In genomic region chr6:26260110-26260637, GRCh38 we compare ENCODE assay signal across 17 cellular contexts.
DNase-seq lines count a peak whose midpoint lies in the region; ATAC-seq and TF ChIP-seq lines count a peak whose summit lies in the region.
"Had no signal": no experiment of that assay in that cellular context is flagged by ENCODE, and none has a peak within 500 bp of the region (broad histone marks: within the 10 kb centered on the region; RNA-seq: fewer than 3 reads in every experiment).

No MANE protein-coding gene starts in this region.

- intact Hi-C loops in Caco-2 (cut with micrococcal nuclease; ENCODE audit: unreplicated experiment): no loop called here

- H3K4me1 Mint-ChIP-seq in Caco-2 (ENCODE audit: low read depth, unreplicated experiment): peaks cover 42% of the 10 kb centered on the region
- peaks cover 14% of the 10 kb centered on the region for H3K4me1 Mint-ChIP-seq in activated naive CD4-positive, alpha-beta T cell treated with anti-CD3 and anti-CD28 coated beads, Interleukin-2, amount 10 ng/mL, durations not matched to agents 7 days and 5 days

- H3K36me3 ChIP-seq in Caco-2 (ENCODE audit: control insufficient read depth, insufficient read depth, low read length) (peaks cover 2% of the 10 kb centered on the region), KOPT-K1 (ENCODE audit: insufficient read depth, low read length) (no peaks in the 10 kb centered on the region), duodenal mucosa (ENCODE audit: control insufficient read depth in 1 of 2, insufficient read depth in 2 of 2, low read length in 2 of 2) (no peaks in the 10 kb centered on the region), neuronal stem cell (replicated peaks in 1 of 2; ENCODE audit: control insufficient read depth in 2 of 2, insufficient read depth in 2 of 2, low read length in 2 of 2) (no peaks in the 10 kb centered on the region)

- POLR2A ChIA-PET in Caco-2 (lab: Charles Lee): interaction anchor here (1.1 to 6.4 kb wide), 5 partner anchors 9 to 136 kb away, joined by 3 to 107 read pairs (median 9); a partner anchor contains a TSS

- H3K9me3 ChIP-seq in Caco-2: no peaks in the 10 kb centered on the region
- H3K9me3 ChIP-seq in KOPT-K1 (ENCODE audit: insufficient read depth, low read length, poor library complexity, severe bottlenecking): no peaks in the 10 kb centered on the region
- no peaks in the 10 kb centered on the region for H3K9me3 ChIP-seq in duodenal mucosa (ENCODE audit: control insufficient read depth in 1 of 2, low read length in 2 of 2)
- no peaks in the 10 kb centered on the region for H3K9me3 ChIP-seq in neuronal stem cell (replicated peaks in 1 of 2; ENCODE audit: control insufficient read depth in 2 of 2, insufficient read depth in 1 of 2, low read depth in 1 of 2, low read length in 2 of 2)
- H3K9me3 ChIP-seq: BLaER1 had no signal

- WGBS in neuronal stem cell (ENCODE audit: extremely low coverage in 2 of 2, insufficient read length in 2 of 2, insufficient replicate concordance in 1 of 2), 2 donors: no CpG with 5 or more reads among the region's 7 CpGs

- H2AFZ ChIP-seq in neuronal stem cell (ENCODE audit: low read length): no peak overlapping the region

- no peaks in the 10 kb centered on the region for H3K9me3 Mint-ChIP-seq in Caco-2 (ENCODE audit: unreplicated experiment)
- no peaks in the 10 kb centered on the region for H3K9me3 Mint-ChIP-seq in activated naive CD4-positive, alpha-beta T cell treated with anti-CD3 and anti-CD28 coated beads, Interleukin-2, amount 10 ng/mL, durations not matched to agents 7 days and 5 days
- H3K9me3 Mint-ChIP-seq: CD8-positive, alpha-beta memory T cell had no signal

- H3K4ac ChIP-seq in neuronal stem cell (ENCODE audit: low read length): no peak overlapping the region

- H4K91ac ChIP-seq in neuronal stem cell (ENCODE audit: low read depth, low read length, poor library complexity): no peak overlapping the region

- no peak overlapping the region for H2BK5ac ChIP-seq in neuronal stem cell (ENCODE audit: low read length)

- peaks cover 47% of the 10 kb centered on the region for H3K4me1 ChIP-seq in Caco-2
- H3K4me1 ChIP-seq in duodenal mucosa (ENCODE audit: control insufficient read depth in 1 of 2, insufficient read depth in 2 of 2, low read length in 2 of 2): peaks cover 5 to 22% of the 10 kb centered on the region in 2 donors
- peaks cover 4 to 10% of the 10 kb centered on the region in 2 donors for H3K4me1 ChIP-seq in neuronal stem cell (ENCODE audit: control insufficient read depth in 2 of 2, insufficient read depth in 1 of 2, low read depth in 1 of 2, low read length in 2 of 2)

- H2BK12ac ChIP-seq in neuronal stem cell (ENCODE audit: low read length): no peak overlapping the region

- no peaks in the 10 kb centered on the region for H3K79me1 ChIP-seq in neuronal stem cell (ENCODE audit: low read depth, low read length)

- H3K4me2 ChIP-seq in neuronal stem cell (ENCODE audit: insufficient read depth, low read length, poor library complexity, severe bottlenecking): peak overlapping the region; percentile 25
- H3K4me2 ChIP-seq: BLaER1 had no signal

- H3K4me3 ChIP-seq in Caco-2 (ENCODE audit: low read depth, low read length) (no peak overlapping the region; the same call in 1 of the 2 replicates), duodenal mucosa (ENCODE audit: low read depth in 1 of 2, low read length in 2 of 2) (peak overlapping the region; percentile 64 to 72), neuronal stem cell (ENCODE audit: low read length in 2 of 2) (no peak overlapping the region)
- H3K4me3 ChIP-seq: BLaER1 had no signal

- peak overlapping the region; percentile 13 for H3K27ac ChIP-seq in KOPT-K1 (ENCODE audit: low read depth, low read length, poor library complexity, severe bottlenecking)
- peak overlapping the region; percentile 13 for H3K27ac ChIP-seq in duodenal mucosa (ENCODE audit: low read depth, low read length)
- no peak overlapping the region for H3K27ac ChIP-seq in neuronal stem cell (replicated peaks; ENCODE audit: low read length)
- H3K27ac ChIP-seq: BLaER1 had no signal

- no peaks in the 10 kb centered on the region for H3K27me3 Mint-ChIP-seq in Caco-2 (ENCODE audit: insufficient read depth, unreplicated experiment)
- H3K27me3 Mint-ChIP-seq in activated naive CD4-positive, alpha-beta T cell treated with anti-CD3 and anti-CD28 coated beads, Interleukin-2, amount 10 ng/mL, durations not matched to agents 7 days and 5 days: peaks cover 4% of the 10 kb centered on the region
- H3K27me3 Mint-ChIP-seq: CD8-positive, alpha-beta memory T cell had no signal

- CTCF ChIA-PET in Caco-2 (lab: Charles Lee): no interaction called here
- CTCF ChIA-PET in activated naive CD4-positive, alpha-beta T cell treated with anti-CD3 and anti-CD28 coated beads, Interleukin-2, amount 10 ng/mL, durations not matched to agents 7 days and 5 days (lab: Charles Lee): no interaction called here

- no peak overlapping the region for H2BK15ac ChIP-seq in neuronal stem cell (ENCODE audit: low read length)

- peaks cover 48% of the 10 kb centered on the region for H3K36me3 Mint-ChIP-seq in Caco-2 (ENCODE audit: insufficient read depth, unreplicated experiment)
- peaks cover 8% of the 10 kb centered on the region for H3K36me3 Mint-ChIP-seq in activated naive CD4-positive, alpha-beta T cell treated with anti-CD3 and anti-CD28 coated beads, Interleukin-2, amount 10 ng/mL, durations not matched to agents 7 days and 5 days
- H3K36me3 Mint-ChIP-seq: CD8-positive, alpha-beta memory T cell had no signal

- peak overlapping the region in 1 of 2 donors; percentile 65 for H3K9ac ChIP-seq in duodenal mucosa (ENCODE audit: low read depth in 1 of 2, low read length in 2 of 2)
- H3K9ac ChIP-seq in neuronal stem cell (ENCODE audit: low read depth, low read length, poor library complexity): no peak overlapping the region
- H3K9ac ChIP-seq: BLaER1 had no signal

- no TSS peak for BruUV-seq in Caco-2 (replicated peaks; lab: Mats Ljungman, UMichigan)

- no peak for TF ChIP-seq CTCF in Caco-2 (IDR thresholded peaks at IDR 0.05; ENCODE audit: insufficient read depth in 1 of 2, low read depth in 1 of 2, low read length in 1 of 2, severe bottlenecking in 1 of 2, unreplicated experiment in 1 of 2)

- H2BK120ac ChIP-seq in neuronal stem cell (ENCODE audit: low read depth, low read length): no peak overlapping the region

- no peak overlapping the region for H2AK5ac ChIP-seq in neuronal stem cell (ENCODE audit: low read depth, low read length)

- H4K8ac ChIP-seq in neuronal stem cell (ENCODE audit: low read depth, low read length): no peak overlapping the region

- peak overlapping the region; percentile 48 for H3K4me3 Mint-ChIP-seq in Caco-2 (ENCODE audit: unreplicated experiment)
- no peak overlapping the region for H3K4me3 Mint-ChIP-seq in activated naive CD4-positive, alpha-beta T cell treated with anti-CD3 and anti-CD28 coated beads, Interleukin-2, amount 10 ng/mL, durations not matched to agents 7 days and 5 days
- H3K4me3 Mint-ChIP-seq: CD8-positive, alpha-beta memory T cell had no signal

- no peak overlapping the region for H3K23ac ChIP-seq in neuronal stem cell (ENCODE audit: low read depth, low read length, poor library complexity)

- no peak overlapping the region for H3K14ac ChIP-seq in neuronal stem cell (ENCODE audit: low read length)

- H3K18ac ChIP-seq in neuronal stem cell (ENCODE audit: low read length): no peak overlapping the region

- H3K27me3 ChIP-seq in Caco-2 (replicated peaks; ENCODE audit: control insufficient read depth, insufficient read depth, low read length) (no peaks in the 10 kb centered on the region), duodenal mucosa (ENCODE audit: control insufficient read depth in 1 of 2, insufficient read depth in 2 of 2, low read length in 2 of 2) (no peaks in the 10 kb centered on the region), neuronal stem cell (ENCODE audit: control insufficient read depth in 3 of 3, insufficient read depth in 3 of 3, low read depth in 1 of 3, low read length in 3 of 3) (no peaks in the 10 kb centered on the region)
- H3K27me3 ChIP-seq: BLaER1 had no signal

- peak overlapping the region; percentile 50 for H3K27ac Mint-ChIP-seq in Caco-2 (ENCODE audit: unreplicated experiment)
- no peak overlapping the region for H3K27ac Mint-ChIP-seq in activated naive CD4-positive, alpha-beta T cell treated with anti-CD3 and anti-CD28 coated beads, Interleukin-2, amount 10 ng/mL, durations not matched to agents 7 days and 5 days

- ATAC-seq in HG02759 (IDR thresholded peaks at IDR 0.05; ENCODE audit: unreplicated experiment) (no peak), GM21825 (IDR thresholded peaks at IDR 0.05; ENCODE audit: unreplicated experiment) (no peak)
- ATAC-seq: Right ventricle myocardium inferior had no signal

- DNase-seq in Caco-2 (peak; percentile 54 to 61), neuronal stem cell (ENCODE audit: low spot score) (no peak)
- DNase-seq in activated naive CD4-positive, alpha-beta T cell treated with anti-CD3 and anti-CD28 coated beads, Interleukin-2, amount 10 ng/mL, durations not matched to agents 7 days and 5 days: no peak
- DNase-seq: CD8-positive, alpha-beta memory T cell; DMS79; H7; NCI-H1105 treated with DMSO at 0.1 percent for 48 hours; NCI-H1694; NCI-H2081 treated with DMSO at 0.1 percent for 48 hours; NCI-H2227 treated with DMSO at 0.1 percent for 48 hours; NCI-H510A treated with DMSO at 0.1 percent for 48 hours had no signal

Comparison
In these comparisons a context has a peak if more than half of its experiments do, and no peak if none do; other contexts are left out.
1. DNase-seq: peak in Caco-2 (2 of 2); none in neuronal stem cell (single experiment) and activated naive CD4-positive, alpha-beta T cell treated with anti-CD3 and anti-CD28 coated beads, Interleukin-2, amount 10 ng/mL, durations not matched to agents 7 days and 5 days (single experiment).
2. H3K4me3 ChIP-seq: peak in duodenal mucosa (2 of 2); none in Caco-2 (single experiment) and neuronal stem cell (0 of 2).